16 cellular contexts compared by ENCODE assay signal in the genomic region with DNA sequence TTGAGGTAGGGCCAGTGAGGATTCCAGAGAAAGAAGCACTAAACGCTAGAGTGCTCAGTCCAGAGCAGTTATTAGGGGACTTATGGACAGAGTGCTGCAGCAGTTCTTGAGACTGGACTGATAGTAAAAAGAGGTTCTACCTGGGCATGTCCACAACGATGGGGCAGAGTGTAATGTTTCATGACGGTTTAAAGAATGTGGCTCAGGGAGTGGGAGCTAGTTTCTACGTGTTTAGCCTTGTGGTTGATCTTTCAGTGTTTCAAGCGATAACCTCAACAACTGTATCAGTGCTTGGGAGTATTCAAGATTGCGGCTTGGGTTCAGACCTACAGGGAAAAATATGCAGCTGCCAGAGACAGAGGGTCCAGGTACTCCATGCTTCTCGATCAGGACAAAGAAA.
DNase-seq lines count a peak whose midpoint lies in the region; ATAC-seq and TF ChIP-seq lines count a peak whose summit lies in the region.
"Had no signal": no experiment of that assay in that cellular context is flagged by ENCODE, and none has a peak within 500 bp of the region (broad histone marks: within the 10 kb centered on the region; RNA-seq: fewer than 3 reads in every experiment).

No MANE protein-coding gene starts in this region.

- no peak for DNase-seq in effector memory CD8-positive, alpha-beta T cell
- no peak for DNase-seq in mesenchymal stem cell
- no peak for DNase-seq in activated naive CD8-positive, alpha-beta T cell treated with anti-CD3 and anti-CD28 coated beads for 36 hours
- DNase-seq in activated CD4-positive, alpha-beta memory T cell treated with anti-CD3 and anti-CD28 coated beads, Interleukin-2, amount 10 ng/mL, durations not matched to agents 7 days and 5 days, result no peak
- no peak for DNase-seq in stimulated activated CD4-positive, alpha-beta T cell treated with anti-CD3 and anti-CD28 coated beads, Interleukin-2, amount 100 ng/mL, for 24 hours
- DNase-seq: AML-193; CD4-positive, CD25-positive, alpha-beta regulatory T cell; DMS53; NCI-H1417 treated with DMSO at 0.1 percent for 48 hours; NCI-H2029 had no signal

- H3K4me2 ChIP-seq in OCI-LY1 (ENCODE audit: low read length) (peak overlapping the region; percentile 48; the same call in 1 of the 2 replicates), mesenchymal stem cell (ENCODE audit: low read length, poor library complexity, severe bottlenecking) (no peak overlapping the region)

- H4K20me1 ChIP-seq in OCI-LY1 (ENCODE audit: insufficient read depth, low read length), result no peaks in the 10 kb centered on the region

- H3K4me3 ChIP-seq in OCI-LY1 (ENCODE audit: low read depth, low read length, poor library complexity, severe bottlenecking) (peak overlapping the region; percentile 11), mesenchymal stem cell (ENCODE audit: insufficient read depth in 1 of 2, low read depth in 1 of 2, low read length in 2 of 2) (no peak overlapping the region)

- H3K4me1 ChIP-seq in OCI-LY1 (ENCODE audit: insufficient read depth, low read length, severe bottlenecking), result peaks cover 42% of the 10 kb centered on the region
- peaks cover 3% of the 10 kb centered on the region for H3K4me1 ChIP-seq in mesenchymal stem cell (ENCODE audit: control insufficient read depth, insufficient read depth, low read depth, low read length)

- H3K36me3 Mint-ChIP-seq in effector memory CD8-positive, alpha-beta T cell (ENCODE audit: insufficient read depth), result peaks cover 7% of the 10 kb centered on the region
- H3K36me3 Mint-ChIP-seq in stimulated activated memory B cell treated with anti-CD40 and anti-IgM and Interleukin-4, amounts not matched to agents 10 μg/mL and 1 μg/mL and 100 μg/mL, for 72 hours, result peaks cover 18% of the 10 kb centered on the region
- H3K36me3 Mint-ChIP-seq in activated naive CD8-positive, alpha-beta T cell treated with anti-CD3 and anti-CD28 coated beads for 36 hours, result no peaks in the 10 kb centered on the region
- H3K36me3 Mint-ChIP-seq in activated CD4-positive, alpha-beta memory T cell treated with anti-CD3 and anti-CD28 coated beads, Interleukin-2, amount 10 ng/mL, durations not matched to agents 7 days and 5 days (ENCODE audit: low read depth), result no peaks in the 10 kb centered on the region

- H3K4me3 Mint-ChIP-seq in effector memory CD8-positive, alpha-beta T cell, result no peak overlapping the region
- no peak overlapping the region for H3K4me3 Mint-ChIP-seq in stimulated activated memory B cell treated with anti-CD40 and anti-IgM and Interleukin-4, amounts not matched to agents 10 μg/mL and 1 μg/mL and 100 μg/mL, for 72 hours
- H3K4me3 Mint-ChIP-seq in activated naive CD8-positive, alpha-beta T cell treated with anti-CD3 and anti-CD28 coated beads for 36 hours, result no peak overlapping the region
- H3K4me3 Mint-ChIP-seq in activated CD4-positive, alpha-beta memory T cell treated with anti-CD3 and anti-CD28 coated beads, Interleukin-2, amount 10 ng/mL, durations not matched to agents 7 days and 5 days, result no peak overlapping the region
- H3K4me3 Mint-ChIP-seq: CD4-positive, CD25-positive, alpha-beta regulatory T cell had no signal

- CTCF ChIA-PET in activated CD4-positive, alpha-beta memory T cell treated with anti-CD3 and anti-CD28 coated beads, Interleukin-2, amount 10 ng/mL, durations not matched to agents 7 days and 5 days (lab: Charles Lee), result no interaction called here

- H3K27me3 Mint-ChIP-seq in effector memory CD8-positive, alpha-beta T cell, result no peaks in the 10 kb centered on the region
- H3K27me3 Mint-ChIP-seq in stimulated activated memory B cell treated with anti-CD40 and anti-IgM and Interleukin-4, amounts not matched to agents 10 μg/mL and 1 μg/mL and 100 μg/mL, for 72 hours, result no peaks in the 10 kb centered on the region
- no peaks in the 10 kb centered on the region for H3K27me3 Mint-ChIP-seq in activated naive CD8-positive, alpha-beta T cell treated with anti-CD3 and anti-CD28 coated beads for 36 hours
- H3K27me3 Mint-ChIP-seq in activated CD4-positive, alpha-beta memory T cell treated with anti-CD3 and anti-CD28 coated beads, Interleukin-2, amount 10 ng/mL, durations not matched to agents 7 days and 5 days, result no peaks in the 10 kb centered on the region
- H3K27me3 Mint-ChIP-seq: CD4-positive, CD25-positive, alpha-beta regulatory T cell had no signal

- H3K27ac ChIP-seq in OCI-LY1 (ENCODE audit: low read depth, low read length, poor library complexity, severe bottlenecking), result peak overlapping the region; percentile 72
- no peak overlapping the region for H3K27ac ChIP-seq in mesenchymal stem cell (ENCODE audit: low read length, poor library complexity, severe bottlenecking)

- no peak overlapping the region for H2BK120ac ChIP-seq in mesenchymal stem cell (ENCODE audit: low read depth, low read length)

- no peak overlapping the region for H3K18ac ChIP-seq in mesenchymal stem cell (ENCODE audit: low read depth in 1 of 2, low read length in 2 of 2)

- no peaks in the 10 kb centered on the region for H3K36me3 ChIP-seq in OCI-LY1 (ENCODE audit: insufficient read depth, low read length)
- no peaks in the 10 kb centered on the region for H3K36me3 ChIP-seq in mesenchymal stem cell (ENCODE audit: control insufficient read depth in 1 of 2, insufficient read depth in 2 of 2, low read depth in 1 of 2, low read length in 2 of 2)

- no peaks in the 10 kb centered on the region for H3K9me2 ChIP-seq in OCI-LY1 (ENCODE audit: low read depth, low read length)

- peak overlapping the region; percentile 31 for H4K8ac ChIP-seq in mesenchymal stem cell (ENCODE audit: low read length)

- H3K9me3 ChIP-seq in OCI-LY1 (ENCODE audit: low read length), result no peaks in the 10 kb centered on the region
- no peaks in the 10 kb centered on the region for H3K9me3 ChIP-seq in mesenchymal stem cell (ENCODE audit: control insufficient read depth, low read length)

- H3F3A ChIP-seq in OCI-LY1 (ENCODE audit: insufficient read depth, low read length), result no peaks in the 10 kb centered on the region

- no peak overlapping the region for H2BK12ac ChIP-seq in mesenchymal stem cell (ENCODE audit: low read length in 2 of 2)

- H2BK15ac ChIP-seq in mesenchymal stem cell (ENCODE audit: low read depth, poor library complexity, severe bottlenecking), result no peak overlapping the region

- no peak overlapping the region for H3K23ac ChIP-seq in mesenchymal stem cell (ENCODE audit: low read length in 2 of 2)

- POLR2A ChIA-PET in activated CD4-positive, alpha-beta memory T cell treated with anti-CD3 and anti-CD28 coated beads, Interleukin-2, amount 10 ng/mL, durations not matched to agents 7 days and 5 days (lab: Charles Lee), result no interaction called here

- H3K9ac ChIP-seq in OCI-LY1 (ENCODE audit: low read length), result peak overlapping the region; percentile 15; the same call in 1 of the 2 replicates
- H3K9ac ChIP-seq in mesenchymal stem cell (ENCODE audit: low read length), result no peak overlapping the region

- H3K14ac ChIP-seq in mesenchymal stem cell (ENCODE audit: low read length in 2 of 2), result no peak overlapping the region

- no peak overlapping the region for H4K91ac ChIP-seq in mesenchymal stem cell (ENCODE audit: low read length)

- no peaks in the 10 kb centered on the region for H3K27me3 ChIP-seq in OCI-LY1 (ENCODE audit: insufficient read depth, low read length)
- H3K27me3 ChIP-seq in mesenchymal stem cell (ENCODE audit: control insufficient read depth in 1 of 2, insufficient read depth in 1 of 2, low read length in 2 of 2), result no peaks in the 10 kb centered on the region

- no peak overlapping the region for H3K4ac ChIP-seq in mesenchymal stem cell (ENCODE audit: low read depth in 1 of 2, low read length in 2 of 2)

- H2BK5ac ChIP-seq in mesenchymal stem cell (ENCODE audit: low read depth, low read length, poor library complexity, severe bottlenecking), result no peak overlapping the region

- peaks cover 13% of the 10 kb centered on the region for H3K79me2 ChIP-seq in OCI-LY1 (ENCODE audit: insufficient read depth, low read length)

- H3K4me1 Mint-ChIP-seq in effector memory CD8-positive, alpha-beta T cell (ENCODE audit: low read depth in 2 of 2), result peaks cover 21 to 39% of the 10 kb centered on the region in 2 donors
- H3K4me1 Mint-ChIP-seq in stimulated activated memory B cell treated with anti-CD40 and anti-IgM and Interleukin-4, amounts not matched to agents 10 μg/mL and 1 μg/mL and 100 μg/mL, for 72 hours, result peaks cover 67% of the 10 kb centered on the region
- H3K4me1 Mint-ChIP-seq in activated naive CD8-positive, alpha-beta T cell treated with anti-CD3 and anti-CD28 coated beads for 36 hours, result no peaks in the 10 kb centered on the region
- H3K4me1 Mint-ChIP-seq in activated CD4-positive, alpha-beta memory T cell treated with anti-CD3 and anti-CD28 coated beads, Interleukin-2, amount 10 ng/mL, durations not matched to agents 7 days and 5 days, result no peaks in the 10 kb centered on the region

- 97% methylated on average over 7 of the region's 7 CpGs for WGBS in mesenchymal stem cell

- no peak for ATAC-seq in effector memory CD8-positive, alpha-beta T cell (replicated peaks)
- ATAC-seq in stimulated activated memory B cell treated with anti-CD40 and anti-IgM and Interleukin-4, amounts not matched to agents 10 μg/mL and 1 μg/mL and 100 μg/mL, for 72 hours, result no peak
- no peak for ATAC-seq in HG02588 (IDR thresholded peaks at IDR 0.05; ENCODE audit: unreplicated experiment)
- ATAC-seq: HCT116, Panc1, Right ventricle myocardium inferior had no signal

- H3K79me1 ChIP-seq in mesenchymal stem cell (replicated peaks; ENCODE audit: low read length, poor library complexity, severe bottlenecking), result peaks cover 35% of the 10 kb centered on the region

- H2AK5ac ChIP-seq in mesenchymal stem cell (ENCODE audit: low read length, severe bottlenecking), result no peak overlapping the region

- TF ChIP-seq CTCF in OCI-LY1 (IDR thresholded peaks at IDR 0.05; ENCODE audit: low read length), result no peak

- H2AFZ ChIP-seq in OCI-LY1 (ENCODE audit: low read length), result no peak overlapping the region
- H2AFZ ChIP-seq in mesenchymal stem cell (ENCODE audit: low read depth, low read length), result no peak overlapping the region

- peak overlapping the region; percentile 0 to 19 for H3K27ac Mint-ChIP-seq in effector memory CD8-positive, alpha-beta T cell
- H3K27ac Mint-ChIP-seq in stimulated activated memory B cell treated with anti-CD40 and anti-IgM and Interleukin-4, amounts not matched to agents 10 μg/mL and 1 μg/mL and 100 μg/mL, for 72 hours, result peak overlapping the region; percentile 12
- H3K27ac Mint-ChIP-seq in activated naive CD8-positive, alpha-beta T cell treated with anti-CD3 and anti-CD28 coated beads for 36 hours, result no peak overlapping the region
- no peak overlapping the region for H3K27ac Mint-ChIP-seq in activated CD4-positive, alpha-beta memory T cell treated with anti-CD3 and anti-CD28 coated beads, Interleukin-2, amount 10 ng/mL, durations not matched to agents 7 days and 5 days

- no peaks in the 10 kb centered on the region for H3K9me3 Mint-ChIP-seq in effector memory CD8-positive, alpha-beta T cell
- H3K9me3 Mint-ChIP-seq in stimulated activated memory B cell treated with anti-CD40 and anti-IgM and Interleukin-4, amounts not matched to agents 10 μg/mL and 1 μg/mL and 100 μg/mL, for 72 hours, result no peaks in the 10 kb centered on the region
- H3K9me3 Mint-ChIP-seq in activated naive CD8-positive, alpha-beta T cell treated with anti-CD3 and anti-CD28 coated beads for 36 hours, result no peaks in the 10 kb centered on the region
- H3K9me3 Mint-ChIP-seq in activated CD4-positive, alpha-beta memory T cell treated with anti-CD3 and anti-CD28 coated beads, Interleukin-2, amount 10 ng/mL, durations not matched to agents 7 days and 5 days, result no peaks in the 10 kb centered on the region

Comparison
In these comparisons a context has a peak if more than half of its experiments do, and no peak if none do; other contexts are left out.
1. H3K27ac Mint-ChIP-seq: peak in effector memory CD8-positive, alpha-beta T cell (2 of 2) and stimulated activated memory B cell treated with anti-CD40 and anti-IgM and Interleukin-4, amounts not matched to agents 10 μg/mL and 1 μg/mL and 100 μg/mL, for 72 hours (single experiment); none in activated naive CD8-positive, alpha-beta T cell treated with anti-CD3 and anti-CD28 coated beads for 36 hours (single experiment) and activated CD4-positive, alpha-beta memory T cell treated with anti-CD3 and anti-CD28 coated beads, Interleukin-2, amount 10 ng/mL, durations not matched to agents 7 days and 5 days (single experiment).